ENCODE assay signal across 25 cellular contexts in the genomic region with DNA sequence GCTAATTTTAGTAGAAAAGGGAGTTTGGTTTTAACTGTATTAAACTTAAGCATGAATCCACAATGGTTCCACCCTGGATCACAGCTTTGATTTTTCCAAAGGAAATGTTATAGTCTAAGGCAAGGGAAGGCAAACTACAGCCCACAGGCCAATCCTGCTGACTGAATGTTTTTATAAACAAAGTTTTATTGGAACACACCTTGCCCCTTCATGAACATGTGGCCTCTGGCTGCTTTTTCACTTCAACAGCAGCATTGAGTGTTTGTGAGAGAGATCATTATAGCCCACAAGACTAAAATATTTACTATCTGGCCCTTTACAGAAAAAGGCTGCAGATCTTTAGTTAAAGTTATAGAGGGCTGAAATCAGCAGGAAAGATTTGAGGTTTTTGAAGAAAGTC.
"Had no signal": no experiment of that assay in that cellular context is flagged by ENCODE, and none has a peak within 500 bp of the region (broad histone marks: within the 10 kb centered on the region; RNA-seq: fewer than 3 reads in every experiment).

No MANE protein-coding gene starts in this region.

- H3K4me1 Mint-ChIP-seq: activated T-helper 17 cell treated with anti-CD3 and anti-CD28 coated beads, Interleukin-2, amount 50 U/mL, for 72 hours; central memory CD8-positive, alpha-beta T cell had no signal

- H3K27ac Mint-ChIP-seq: activated CD4-positive, alpha-beta memory T cell treated with anti-CD3 and anti-CD28 coated beads for 36 hours; activated CD4-positive, alpha-beta T cell treated with anti-CD3 and anti-CD28 coated beads, Interleukin-2, amount 10 ng/mL, durations not matched to agents 7 days and 5 days; activated naive CD4-positive, alpha-beta T cell treated with anti-CD3 and anti-CD28 coated beads for 36 hours; activated naive CD8-positive, alpha-beta T cell; activated T-helper 17 cell treated with anti-CD3 and anti-CD28 coated beads, Interleukin-2, amount 50 U/mL, for 72 hours; T-helper 17 cell had no signal

- DNase-seq: activated CD4-positive, alpha-beta memory T cell treated with anti-CD3 and anti-CD28 coated beads for 36 hours; activated CD4-positive, alpha-beta T cell treated with anti-CD3 and anti-CD28 coated beads, Interleukin-2, amount 10 ng/mL, durations not matched to agents 7 days and 5 days; activated CD4-positive, CD25-positive, alpha-beta regulatory T cell; activated gamma-delta T cell; activated naive CD4-positive, alpha-beta T cell treated with anti-CD3 and anti-CD28 coated beads for 36 hours; activated T-cell treated with anti-CD3 and anti-CD28 coated beads for 4 hours; activated T-cell treated with anti-CD3 and anti-CD28 coated beads, Interleukin-2, amount 50 U/mL, for 48 hours; amygdala; Kasumi-1; NCI-H1048; NCI-H2029; NCI-H2107; NCI-H2171 treated with DMSO at 0.1 percent for 48 hours; NCI-H226; NCI-H526; NCI-H774; SHP77 treated with DMSO at 0.1 percent for 48 hours; T-helper 17 cell; T-helper 9 cell had no signal

- ATAC-seq: activated T-helper 17 cell treated with anti-CD3 and anti-CD28 coated beads, Interleukin-2, amount 50 U/mL, for 72 hours; Panc1; T-helper 17 cell had no signal

- FAIRE-seq: astrocyte had no signal

- H3K4me3 Mint-ChIP-seq: activated CD4-positive, alpha-beta memory T cell treated with anti-CD3 and anti-CD28 coated beads for 36 hours; activated CD4-positive, alpha-beta T cell treated with anti-CD3 and anti-CD28 coated beads, Interleukin-2, amount 10 ng/mL, durations not matched to agents 7 days and 5 days; activated naive CD4-positive, alpha-beta T cell treated with anti-CD3 and anti-CD28 coated beads for 36 hours; activated naive CD8-positive, alpha-beta T cell; activated T-helper 17 cell treated with anti-CD3 and anti-CD28 coated beads, Interleukin-2, amount 50 U/mL, for 72 hours; brain; central memory CD8-positive, alpha-beta T cell; T-helper 17 cell had no signal

- H3K27me3 Mint-ChIP-seq: central memory CD8-positive, alpha-beta T cell had no signal

- H3K36me3 Mint-ChIP-seq: activated CD4-positive, alpha-beta memory T cell treated with anti-CD3 and anti-CD28 coated beads for 36 hours; brain had no signal

- H3K9me3 Mint-ChIP-seq: activated CD4-positive, alpha-beta memory T cell treated with anti-CD3 and anti-CD28 coated beads for 36 hours; activated CD4-positive, alpha-beta T cell treated with anti-CD3 and anti-CD28 coated beads, Interleukin-2, amount 10 ng/mL, durations not matched to agents 7 days and 5 days; activated naive CD4-positive, alpha-beta T cell treated with anti-CD3 and anti-CD28 coated beads for 36 hours; activated T-helper 17 cell treated with anti-CD3 and anti-CD28 coated beads, Interleukin-2, amount 50 U/mL, for 72 hours; brain had no signal
